Comparison of ENCODE assay signal across 15 cellular contexts in the genomic region with DNA sequence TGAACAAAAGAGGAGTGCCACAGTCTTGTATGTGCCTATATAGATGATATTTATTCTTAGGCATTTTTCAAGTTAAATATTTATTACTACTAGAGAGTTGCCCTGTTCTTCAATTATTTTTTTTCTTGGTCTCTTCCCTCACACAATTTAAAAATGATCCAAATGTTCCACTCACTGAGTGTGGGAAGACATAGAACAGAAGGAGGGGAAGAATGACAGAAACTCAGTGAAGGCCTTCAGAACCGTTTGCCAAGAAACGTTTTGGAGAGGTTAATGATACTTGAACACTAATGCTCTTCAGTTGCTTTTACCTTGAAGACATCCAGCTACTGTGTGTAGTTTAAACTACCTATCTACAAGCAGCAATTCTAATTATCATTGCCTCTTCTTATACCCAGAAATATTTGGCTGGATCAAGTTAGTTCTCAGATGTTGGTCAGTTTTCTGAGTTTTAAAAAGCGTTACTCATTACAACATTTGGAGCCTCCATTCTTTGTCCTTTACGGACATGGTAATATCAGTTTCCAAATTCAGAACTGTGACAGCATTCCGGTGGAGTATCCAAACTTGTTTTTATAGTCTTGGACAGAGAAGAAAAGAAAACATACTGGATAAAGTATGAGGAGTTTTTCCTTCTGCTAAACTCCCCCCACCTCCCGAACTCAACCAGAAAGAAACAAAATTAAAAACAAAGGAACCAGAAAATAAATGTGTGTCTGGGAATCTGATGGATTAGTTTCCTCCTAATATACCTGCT.
DNase-seq lines count a peak whose midpoint lies in the region; ATAC-seq, FAIRE-seq and TF ChIP-seq lines count a peak whose summit lies in the region.
"Had no signal": no experiment of that assay in that cellular context is flagged by ENCODE, and none has a peak within 500 bp of the region (broad histone marks: within the 10 kb centered on the region; RNA-seq: fewer than 3 reads in every experiment).

No MANE protein-coding gene starts in this region.

- H3K9ac ChIP-seq in H9 (ENCODE audit: extremely low read depth, insufficient read length, low read length) = no peak overlapping the region
- H3K9ac ChIP-seq in mesenchymal stem cell (ENCODE audit: low read length) = peak overlapping the region; percentile 59
- peak overlapping the region; percentile 9 to 49 (median 32) for H3K9ac ChIP-seq in skeletal muscle tissue (ENCODE audit: low read depth in 1 of 3, low read length in 3 of 3)

- no peaks in the 10 kb centered on the region for H3K79me1 ChIP-seq in H9 (ENCODE audit: insufficient read depth, low read depth, low read length, poor library complexity, severe bottlenecking)
- H3K79me1 ChIP-seq in mesenchymal stem cell (replicated peaks; ENCODE audit: low read length, poor library complexity, severe bottlenecking) = no peaks in the 10 kb centered on the region

- peaks cover 0 to 14% (median 3%) of the 10 kb centered on the region in 3 experiments; a peak in 2 of 7 replicates for H3K36me3 Mint-ChIP-seq in H9 (ENCODE audit: insufficient read depth in 1 of 3, low read depth in 3 of 3)
- H3K36me3 Mint-ChIP-seq in Caco-2 (ENCODE audit: insufficient read depth, unreplicated experiment) = no peaks in the 10 kb centered on the region
- H3K36me3 Mint-ChIP-seq: activated CD4-positive, alpha-beta memory T cell treated with anti-CD3 and anti-CD28 coated beads for 36 hours had no signal

- H2BK20ac ChIP-seq in H9 (ENCODE audit: low read depth, low read length, poor library complexity, severe bottlenecking) = no peak overlapping the region

- H3K4me3 ChIP-seq in mesenchymal stem cell (ENCODE audit: insufficient read depth in 1 of 2, low read depth in 1 of 2, low read length in 2 of 2) (peak overlapping the region in 1 of 2 experiments; percentile 9), skeletal muscle tissue (ENCODE audit: low read length in 3 of 3) (peak overlapping the region; percentile 15 to 49 (median 22)), Caco-2 (ENCODE audit: low read depth, low read length) (no peak overlapping the region)

- H4K8ac ChIP-seq in H9 (replicated peaks; ENCODE audit: insufficient read length, low read depth, low read length) = no peak overlapping the region
- H4K8ac ChIP-seq in mesenchymal stem cell (ENCODE audit: low read length) = no peak overlapping the region

- no peak overlapping the region for H3T11ph ChIP-seq in H9 (ENCODE audit: low read length)

- no peaks in the 10 kb centered on the region for H3K23me2 ChIP-seq in H9 (ENCODE audit: insufficient read length, low read depth, low read length, poor library complexity, severe bottlenecking)

- no peak overlapping the region for H2BK5ac ChIP-seq in H9 (ENCODE audit: insufficient read length, low read length)
- no peak overlapping the region for H2BK5ac ChIP-seq in mesenchymal stem cell (ENCODE audit: low read depth, low read length, poor library complexity, severe bottlenecking)

- H3K4me3 Mint-ChIP-seq in H9 (no peak overlapping the region), Caco-2 (ENCODE audit: unreplicated experiment) (no peak overlapping the region)
- H3K4me3 Mint-ChIP-seq: activated CD4-positive, alpha-beta memory T cell treated with anti-CD3 and anti-CD28 coated beads for 36 hours; activated T-helper 17 cell treated with anti-CD3 and anti-CD28 coated beads, Interleukin-2, amount 50 U/mL, for 72 hours had no signal

- H3K4me2 ChIP-seq in H9 (ENCODE audit: insufficient read depth, insufficient read length, low read length) = no peak overlapping the region
- no peak overlapping the region for H3K4me2 ChIP-seq in mesenchymal stem cell (ENCODE audit: low read length, poor library complexity, severe bottlenecking)

- H2AK5ac ChIP-seq in H9 (ENCODE audit: insufficient read length, low read length) (no peak overlapping the region), mesenchymal stem cell (ENCODE audit: low read length, severe bottlenecking) (no peak overlapping the region)

- intact Hi-C loops in Caco-2 (cut with micrococcal nuclease; ENCODE audit: unreplicated experiment) = no loop called here

- no peak overlapping the region for H2AFZ ChIP-seq in H9 (ENCODE audit: low read length)
- no peak overlapping the region for H2AFZ ChIP-seq in mesenchymal stem cell (ENCODE audit: low read depth, low read length)

- no peaks in the 10 kb centered on the region for H3K9me3 ChIP-seq in H9 (ENCODE audit: control insufficient read depth, low read depth, low read length)
- no peaks in the 10 kb centered on the region for H3K9me3 ChIP-seq in mesenchymal stem cell (ENCODE audit: control insufficient read depth, low read length)
- no peaks in the 10 kb centered on the region for H3K9me3 ChIP-seq in skeletal muscle tissue (ENCODE audit: control insufficient read depth in 3 of 3, low read length in 3 of 3)
- no peaks in the 10 kb centered on the region for H3K9me3 ChIP-seq in Caco-2

- H3K27me3 ChIP-seq in H9 (ENCODE audit: insufficient read depth, low read length) = no peaks in the 10 kb centered on the region
- no peaks in the 10 kb centered on the region for H3K27me3 ChIP-seq in mesenchymal stem cell (ENCODE audit: control insufficient read depth in 1 of 2, insufficient read depth in 1 of 2, low read length in 2 of 2)
- no peaks in the 10 kb centered on the region for H3K27me3 ChIP-seq in skeletal muscle tissue (ENCODE audit: control insufficient read depth in 3 of 3, insufficient read depth in 3 of 3, low read length in 3 of 3)
- no peaks in the 10 kb centered on the region for H3K27me3 ChIP-seq in Caco-2 (replicated peaks; ENCODE audit: control insufficient read depth, insufficient read depth, low read length)

- no peaks in the 10 kb centered on the region for H3K36me3 ChIP-seq in mesenchymal stem cell (ENCODE audit: control insufficient read depth in 1 of 2, insufficient read depth in 2 of 2, low read depth in 1 of 2, low read length in 2 of 2)
- H3K36me3 ChIP-seq in skeletal muscle tissue (ENCODE audit: control insufficient read depth in 3 of 3, insufficient read depth in 3 of 3, low read length in 3 of 3) = no peaks in the 10 kb centered on the region
- H3K36me3 ChIP-seq in Caco-2 (ENCODE audit: control insufficient read depth, insufficient read depth, low read length) = no peaks in the 10 kb centered on the region

- no peak overlapping the region for H2BK15ac ChIP-seq in H9 (ENCODE audit: low read depth, low read length)
- H2BK15ac ChIP-seq in mesenchymal stem cell (ENCODE audit: low read depth, poor library complexity, severe bottlenecking) = no peak overlapping the region

- POLR2A ChIA-PET in Caco-2 (lab: Charles Lee) = no interaction called here

- no peak overlapping the region for H4K5ac ChIP-seq in H9 (ENCODE audit: insufficient read length, low read depth, low read length)

- H2BK120ac ChIP-seq in H9 (ENCODE audit: low read depth, low read length, poor library complexity, severe bottlenecking) (no peak overlapping the region), mesenchymal stem cell (ENCODE audit: low read depth, low read length) (no peak overlapping the region)

- H3K4ac ChIP-seq in H9 (ENCODE audit: low read depth, low read length) (no peak overlapping the region), mesenchymal stem cell (ENCODE audit: low read depth in 1 of 2, low read length in 2 of 2) (no peak overlapping the region)

- H3K9me3 Mint-ChIP-seq in H9 (no peaks in the 10 kb centered on the region), Caco-2 (ENCODE audit: unreplicated experiment) (no peaks in the 10 kb centered on the region)
- H3K9me3 Mint-ChIP-seq: activated CD4-positive, alpha-beta memory T cell treated with anti-CD3 and anti-CD28 coated beads for 36 hours; activated T-helper 17 cell treated with anti-CD3 and anti-CD28 coated beads, Interleukin-2, amount 50 U/mL, for 72 hours had no signal

- TF ChIP-seq CTCF in H9 (conservative IDR thresholded peaks at IDR 0.05) (no peak), Caco-2 (IDR thresholded peaks at IDR 0.05; ENCODE audit: insufficient read depth in 1 of 2, low read depth in 1 of 2, low read length in 1 of 2, severe bottlenecking in 1 of 2, unreplicated experiment in 1 of 2) (no peak)

- H2BK12ac ChIP-seq in H9 (ENCODE audit: insufficient read length, low read depth, low read length) (no peak overlapping the region), mesenchymal stem cell (ENCODE audit: low read length in 2 of 2) (no peak overlapping the region)

- H3K18ac ChIP-seq in H9 (ENCODE audit: insufficient read length, low read depth, low read length) = no peak overlapping the region
- no peak overlapping the region for H3K18ac ChIP-seq in mesenchymal stem cell (ENCODE audit: low read depth in 1 of 2, low read length in 2 of 2)

- H3K4me1 ChIP-seq in H9 (ENCODE audit: insufficient read depth, low read length) (peaks cover 5% of the 10 kb centered on the region; the same call in 1 of the 2 replicates), mesenchymal stem cell (ENCODE audit: control insufficient read depth, insufficient read depth, low read depth, low read length) (peaks cover 2% of the 10 kb centered on the region), skeletal muscle tissue (ENCODE audit: control insufficient read depth in 3 of 3, insufficient read depth in 3 of 3, low read length in 3 of 3) (peaks cover 14 to 16% (median 14%) of the 10 kb centered on the region in 3 donors), Caco-2 (no peaks in the 10 kb centered on the region)

- no peak for ATAC-seq in GM18870 (IDR thresholded peaks at IDR 0.05; ENCODE audit: unreplicated experiment)
- no peak for ATAC-seq in HG03025 (IDR thresholded peaks at IDR 0.05; ENCODE audit: low FRiP score, unreplicated experiment)
- no peak for ATAC-seq in HG02938 (IDR thresholded peaks at IDR 0.05; ENCODE audit: unreplicated experiment)
- ATAC-seq: activated T-helper 17 cell treated with anti-CD3 and anti-CD28 coated beads, Interleukin-2, amount 50 U/mL, for 72 hours had no signal

- H3K4me1 Mint-ChIP-seq in H9 (peaks cover 45 to 49% of the 10 kb centered on the region in 2 experiments), Caco-2 (ENCODE audit: low read depth, unreplicated experiment) (no peaks in the 10 kb centered on the region)
- H3K4me1 Mint-ChIP-seq: activated T-helper 17 cell treated with anti-CD3 and anti-CD28 coated beads, Interleukin-2, amount 50 U/mL, for 72 hours had no signal

- CTCF ChIA-PET in Caco-2 (lab: Charles Lee) = no interaction called here

- no peaks in the 10 kb centered on the region for H4K20me1 ChIP-seq in H9 (ENCODE audit: control insufficient read depth, insufficient read depth, insufficient read length)

- no TSS peak for BruUV-seq in Caco-2 (replicated peaks; lab: Mats Ljungman, UMichigan)

- peak overlapping the region; percentile 48 to 87 (median 76); a peak in 5 of 7 replicates for H3K27ac Mint-ChIP-seq in H9
- H3K27ac Mint-ChIP-seq in Caco-2 (ENCODE audit: unreplicated experiment) = no peak overlapping the region
- H3K27ac Mint-ChIP-seq: activated CD4-positive, alpha-beta memory T cell treated with anti-CD3 and anti-CD28 coated beads for 36 hours; activated T-helper 17 cell treated with anti-CD3 and anti-CD28 coated beads, Interleukin-2, amount 50 U/mL, for 72 hours had no signal

- H3K27me3 Mint-ChIP-seq in H9 (ENCODE audit: low read depth) (no peaks in the 10 kb centered on the region), Caco-2 (ENCODE audit: insufficient read depth, unreplicated experiment) (peaks cover 4% of the 10 kb centered on the region)
- H3K27me3 Mint-ChIP-seq: activated CD4-positive, alpha-beta memory T cell treated with anti-CD3 and anti-CD28 coated beads for 36 hours; activated T-helper 17 cell treated with anti-CD3 and anti-CD28 coated beads, Interleukin-2, amount 50 U/mL, for 72 hours had no signal

- no peak overlapping the region for H3K56ac ChIP-seq in H9 (ENCODE audit: insufficient read length, low read depth, low read length)

- peak; percentile 90 for FAIRE-seq in endometrium (lab: Jason Lieb, UNC)
- FAIRE-seq: TTC549 had no signal

- DNase-seq in H9 (no peak), mesenchymal stem cell (no peak), Caco-2 (no peak)
- DNase-seq: activated CD4-positive, alpha-beta memory T cell treated with anti-CD3 and anti-CD28 coated beads for 36 hours; Calu3; NCI-H1105; NCI-H345; stimulated activated CD4-positive, alpha-beta T cell treated with anti-CD3 and anti-CD28 coated beads, Interleukin-4, amount 100 ng/mL, for 1 hour had no signal

- WGBS in H9 (ENCODE audit: extremely low coverage, insufficient read length, low lambda C conversion rate) = no CpG with 5 or more reads among the region's 6 CpGs
- 100% methylated on average over 1 of the region's 6 CpGs for WGBS in mesenchymal stem cell

- H4K91ac ChIP-seq in H9 (ENCODE audit: insufficient read length, low read depth, low read length) (no peak overlapping the region), mesenchymal stem cell (ENCODE audit: low read length) (no peak overlapping the region)

- H3K27ac ChIP-seq in H9 (ENCODE audit: insufficient read length, low read depth, low read length) = no peak overlapping the region
- H3K27ac ChIP-seq in mesenchymal stem cell (ENCODE audit: low read length, poor library complexity, severe bottlenecking) = no peak overlapping the region
- H3K27ac ChIP-seq in skeletal muscle tissue (ENCODE audit: low read depth, low read length) = peak overlapping the region; percentile 85

- H3K79me2 ChIP-seq in H9 (ENCODE audit: insufficient read depth, low read length) = no peaks in the 10 kb centered on the region

- no peak overlapping the region for H3K23ac ChIP-seq in H9 (ENCODE audit: insufficient read length, low read depth, low read length)
- no peak overlapping the region for H3K23ac ChIP-seq in mesenchymal stem cell (ENCODE audit: low read length in 2 of 2)

- H3K14ac ChIP-seq in H9 (ENCODE audit: insufficient read depth, low read length) (no peak overlapping the region), mesenchymal stem cell (ENCODE audit: low read length in 2 of 2) (no peak overlapping the region)
